ENCODE assay signal across 1 cellular context in genomic region chr17:63974594-63975192, GRCh38.
TF ChIP-seq lines count a peak whose summit lies in the region.

No MANE protein-coding gene starts in this region.

TF ChIP-seq in IMR-90, 13 proteins besides CTCF, POLR2A, EP300 and RAD21:
- no peak for TF ChIP-seq RCOR1 (IDR thresholded peaks at IDR 0.05; ENCODE audit: insufficient replicate concordance, low read length)
- TF ChIP-seq FOS (IDR thresholded peaks at IDR 0.05; ENCODE audit: low read depth, low read length): 0 out of 2 replicates have a peak, but pooled peaks have one; percentile 21
- TF ChIP-seq RFX5 (IDR thresholded peaks at IDR 0.05; ENCODE audit: low read depth, low read length): no peak
- TF ChIP-seq SMC3 (IDR thresholded peaks at IDR 0.05; ENCODE audit: low read depth, low read length): no peak
- no peak for TF ChIP-seq NFE2L2 (IDR thresholded peaks at IDR 0.05; ENCODE audit: low read depth, low read length)
- TF ChIP-seq CEBPB (IDR thresholded peaks at IDR 0.05; ENCODE audit: low read depth, low read length): no peak
- no peak for TF ChIP-seq CHD1 (IDR thresholded peaks at IDR 0.05; ENCODE audit: low read depth, low read length)
- no peak for TF ChIP-seq MXI1 (IDR thresholded peaks at IDR 0.05; ENCODE audit: borderline replicate concordance, low read depth, low read length)
